26 cellular contexts compared by ENCODE assay signal in genomic region chr13:81153478-81153877, GRCh38.
"Had no signal": no experiment of that assay in that cellular context is flagged by ENCODE, and none has a peak within 500 bp of the region (broad histone marks: within the 10 kb centered on the region; RNA-seq: fewer than 3 reads in every experiment).

No MANE protein-coding gene starts in this region.

- DNase-seq: colonic mucosa; cortex of kidney; dermis blood vessel endothelial cell; dorsolateral prefrontal cortex; effector CD4-positive, alpha-beta T cell; effector CD8-positive, alpha-beta T cell; effector memory CD4-positive, alpha-beta T cell; effector memory CD8-positive, alpha-beta T cell; endodermal cell; erythroblast; esophagus squamous epithelium; foreskin fibroblast; foreskin keratinocyte; foreskin melanocyte; gastrocnemius medialis; glutamatergic neuron; head of caudate nucleus; heart left ventricle; heart right ventricle had no signal

- H3K27me3 ChIP-seq: colonic mucosa, dorsolateral prefrontal cortex, esophagus muscularis mucosa, esophagus squamous epithelium, foreskin keratinocyte, gastrocnemius medialis, gastroesophageal sphincter, heart left ventricle, heart right ventricle had no signal

- H3K36me3 ChIP-seq: colonic mucosa, esophagus muscularis mucosa, esophagus squamous epithelium, gastrocnemius medialis, gastroesophageal sphincter, heart left ventricle, heart right ventricle had no signal

- H3K4me1 ChIP-seq: colonic mucosa, esophagus muscularis mucosa, esophagus squamous epithelium, foreskin keratinocyte, gastrocnemius medialis, gastroesophageal sphincter, heart left ventricle, heart right ventricle had no signal

- ATAC-seq: effector memory CD8-positive, alpha-beta T cell; esophagus mucosa; foreskin keratinocyte; gastrocnemius medialis; gastroesophageal sphincter; heart left ventricle; heart right ventricle had no signal

- H3K4me3 ChIP-seq: colonic mucosa, coronary artery, dorsolateral prefrontal cortex, esophagus muscularis mucosa, esophagus squamous epithelium, gastrocnemius medialis, gastroesophageal sphincter, heart left ventricle, heart right ventricle had no signal

- H3K9me3 ChIP-seq: colonic mucosa, esophagus muscularis mucosa, esophagus squamous epithelium, gastrocnemius medialis, gastroesophageal sphincter, heart left ventricle, heart right ventricle had no signal

- H3K27ac ChIP-seq: colonic mucosa, coronary artery, dorsolateral prefrontal cortex, epithelial cell of prostate, esophagus muscularis mucosa, esophagus squamous epithelium, foreskin keratinocyte, gastrocnemius medialis, gastroesophageal sphincter, heart left ventricle, heart right ventricle had no signal

- FAIRE-seq: colon, endothelial cell of umbilical vein had no signal
